Comparison of ENCODE assay signal across 27 cellular contexts in the genomic region with DNA sequence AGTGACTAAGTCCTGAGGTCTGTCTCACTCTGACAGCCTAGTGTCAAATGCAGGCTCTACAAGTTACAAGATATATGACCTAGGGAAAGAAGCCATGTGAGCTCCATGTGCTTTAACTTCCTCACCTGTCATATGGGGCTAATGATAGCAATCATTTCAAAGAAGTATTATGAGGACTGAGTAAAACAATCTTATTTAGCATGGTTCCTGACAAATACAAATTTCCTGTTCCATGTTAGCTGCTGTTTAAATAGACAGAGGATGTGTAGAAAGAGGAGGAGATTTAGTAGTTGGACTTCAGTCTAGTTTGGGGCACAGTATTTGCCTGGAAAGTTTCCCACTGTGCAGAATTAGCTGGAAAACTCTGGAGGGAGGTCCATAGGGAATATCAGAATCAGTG.
"Had no signal": no experiment of that assay in that cellular context is flagged by ENCODE, and none has a peak within 500 bp of the region (broad histone marks: within the 10 kb centered on the region; RNA-seq: fewer than 3 reads in every experiment).

No MANE protein-coding gene starts in this region.

- H3K36me3 ChIP-seq: colonic mucosa, esophagus muscularis mucosa, esophagus squamous epithelium, gastrocnemius medialis, gastroesophageal sphincter had no signal

- H3K9me3 ChIP-seq: colonic mucosa, esophagus muscularis mucosa, esophagus squamous epithelium, gastrocnemius medialis, gastroesophageal sphincter had no signal

- H3K4me1 ChIP-seq: esophagus muscularis mucosa, esophagus squamous epithelium, foreskin keratinocyte, gastrocnemius medialis, gastroesophageal sphincter had no signal

- ATAC-seq: effector memory CD8-positive, alpha-beta T cell; esophagus mucosa; foreskin keratinocyte; gastrocnemius medialis; gastroesophageal sphincter had no signal

- H3K27ac Mint-ChIP-seq: dendritic cell treated with granulocyte-macrophage colony-stimulating factor and Interleukin-4, amounts not matched to agents 40 ng/mL and 50 ng/mL, for 4 days; effector memory CD8-positive, alpha-beta T cell; endodermal cell had no signal

- H3K27me3 ChIP-seq: colonic mucosa, dorsolateral prefrontal cortex, esophagus muscularis mucosa, esophagus squamous epithelium, foreskin keratinocyte, gastrocnemius medialis, gastroesophageal sphincter had no signal

- H3K27ac ChIP-seq: colonic mucosa, coronary artery, dorsolateral prefrontal cortex, epithelial cell of prostate, esophagus muscularis mucosa, esophagus squamous epithelium, foreskin keratinocyte, gastrocnemius medialis, gastroesophageal sphincter had no signal

- DNase-seq: colonic mucosa; cortex of kidney; dermis blood vessel endothelial cell; dorsolateral prefrontal cortex; effector CD4-positive, alpha-beta T cell; effector CD8-positive, alpha-beta T cell; effector memory CD4-positive, alpha-beta T cell; effector memory CD8-positive, alpha-beta T cell; endodermal cell; erythroblast; esophagus squamous epithelium; foreskin fibroblast; foreskin keratinocyte; foreskin melanocyte; gastrocnemius medialis; glutamatergic neuron; head of caudate nucleus had no signal

- H3K9me3 Mint-ChIP-seq: endodermal cell had no signal

- H3K27me3 Mint-ChIP-seq: dendritic cell treated with granulocyte-macrophage colony-stimulating factor and Interleukin-4, amounts not matched to agents 40 ng/mL and 50 ng/mL, for 4 days; effector memory CD8-positive, alpha-beta T cell had no signal

- FAIRE-seq: colon, endometrium, endothelial cell of umbilical vein, frontal cortex had no signal

- H3K4me3 ChIP-seq: colonic mucosa, coronary artery, dorsolateral prefrontal cortex, esophagus muscularis mucosa, esophagus squamous epithelium, gastrocnemius medialis, gastroesophageal sphincter had no signal

- H3K4me3 Mint-ChIP-seq: dendritic cell treated with granulocyte-macrophage colony-stimulating factor and Interleukin-4, amounts not matched to agents 40 ng/mL and 50 ng/mL, for 4 days; effector memory CD8-positive, alpha-beta T cell; endodermal cell had no signal
